In the genomic region with DNA sequence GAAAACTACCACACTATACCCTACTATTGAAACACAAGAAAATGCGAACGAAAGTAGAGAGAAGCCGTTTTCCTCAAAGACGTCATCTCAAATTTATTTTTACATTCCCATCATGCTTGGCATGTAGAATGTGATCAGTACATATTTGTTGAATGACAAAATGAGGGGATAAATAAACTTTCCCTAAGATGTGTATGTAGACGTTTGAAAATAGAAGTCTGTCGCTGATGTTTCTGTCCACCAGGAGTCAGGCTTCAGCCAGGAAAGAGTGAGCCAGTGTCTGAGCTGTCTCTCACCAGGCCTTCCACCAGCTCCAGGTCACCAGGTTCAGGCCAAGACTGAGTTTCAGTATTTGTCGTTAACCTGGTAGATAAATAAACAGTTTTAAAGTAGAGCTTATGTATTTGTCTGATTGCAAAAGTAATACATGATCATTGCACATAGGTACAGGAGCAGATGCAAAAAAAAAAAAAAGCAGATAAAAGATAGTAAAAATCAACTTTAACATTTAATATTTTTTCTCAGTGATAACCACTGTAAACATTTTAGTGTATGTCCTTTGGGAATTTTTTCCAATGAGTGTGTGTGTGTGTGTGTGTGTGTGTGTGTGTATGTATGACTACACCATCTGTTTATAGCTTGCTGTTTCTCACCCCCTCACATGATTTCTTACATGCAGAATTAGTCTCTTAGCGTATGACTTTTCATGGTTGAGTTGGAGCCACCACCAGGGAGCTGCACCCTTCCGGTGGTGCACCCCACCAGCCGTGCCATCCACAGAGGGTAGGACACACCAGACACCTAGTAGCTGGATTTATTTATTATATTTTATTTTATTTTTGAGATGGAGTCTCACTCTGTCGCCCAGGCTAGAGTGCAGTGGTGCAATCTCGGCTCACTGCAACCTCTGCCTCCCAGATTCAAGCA, we compare ENCODE assay signal across 8 cellular contexts. TPM values are rescaled to one million over a fixed set of nuclear protein-coding genes. Genes with fewer than 3 reads are reported as not detected.
DNase-seq lines count a peak whose midpoint lies in the region; ATAC-seq and TF ChIP-seq lines count a peak whose summit lies in the region.

No MANE protein-coding gene starts in this region.

- no peaks in the 10 kb centered on the region for H3K36me3 ChIP-seq in ACC112 (ENCODE audit: insufficient read depth, low read length)
- no peaks in the 10 kb centered on the region; the same call in 1 of the 2 replicates for H3K36me3 ChIP-seq in RWPE2 (ENCODE audit: low read depth)
- H3K36me3 ChIP-seq in heart left ventricle, result peaks cover 0 to 10% (median 6%) of the 10 kb centered on the region in 9 donors

- peak overlapping the region; percentile 93 for H3K27ac Mint-ChIP-seq in progenitor cell of endocrine pancreas

- H3K4me1 Mint-ChIP-seq in progenitor cell of endocrine pancreas (ENCODE audit: low read depth), result peaks cover 3% of the 10 kb centered on the region

- WGBS in heart left ventricle, 4 donors, result 46 to 51% (median 48%) methylated on average over 12 of the region's 12 CpGs

- intact Hi-C loops in heart left ventricle (cut with DNase I), result loop anchor here (1.0 to 5.0 kb wide), 7 partner anchors 49 to 196 kb away; a partner anchor contains a TSS

- H3K9me3 Mint-ChIP-seq in progenitor cell of endocrine pancreas (ENCODE audit: low read depth), result peaks cover 3% of the 10 kb centered on the region

- H2AFZ ChIP-seq in ACC112 (ENCODE audit: low read length, unreplicated experiment), result peak overlapping the region; percentile 85

- TF ChIP-seq CTCF in GM12875 (IDR thresholded peaks at IDR 0.05; ENCODE audit: borderline replicate concordance, insufficient read depth, low read depth, low read length), result peak; percentile 49
- peak; percentile 87 for TF ChIP-seq CTCF in RWPE2 (IDR thresholded peaks at IDR 0.05; ENCODE audit: poor library complexity, severe bottlenecking)
- TF ChIP-seq CTCF in heart left ventricle (IDR thresholded peaks at IDR 0.05), result peak; percentile 62 to 89 (median 72)
- peak; percentile 83 for TF ChIP-seq CTCF in progenitor cell of endocrine pancreas (IDR thresholded peaks at IDR 0.05; ENCODE audit: unreplicated experiment)

- no peaks in the 10 kb centered on the region for H3K79me2 ChIP-seq in ACC112 (ENCODE audit: control insufficient read depth, insufficient read depth, low read length, unreplicated experiment)

- ATAC-seq in RWPE2 (ENCODE audit: low read depth) (peak; percentile 73), heart left ventricle (peak; percentile 82 to 91 (median 86)), GM21526 (IDR thresholded peaks at IDR 0.05; ENCODE audit: low FRiP score, unreplicated experiment) (no peak)

- no peak for TF ChIP-seq POLR2A in heart left ventricle (IDR thresholded peaks at IDR 0.05)

- no peak overlapping the region for H3K4me3 Mint-ChIP-seq in progenitor cell of endocrine pancreas (ENCODE audit: low read depth)

- no peaks in the 10 kb centered on the region for H3K27me3 ChIP-seq in ACC112 (ENCODE audit: insufficient read depth, low read length)
- H3K27me3 ChIP-seq in RWPE2 (ENCODE audit: insufficient read depth, poor library complexity, severe bottlenecking), result no peaks in the 10 kb centered on the region
- no peaks in the 10 kb centered on the region for H3K27me3 ChIP-seq in heart left ventricle

- H3K9me3 ChIP-seq in RWPE2 (ENCODE audit: severe bottlenecking) (no peaks in the 10 kb centered on the region), heart left ventricle (no peaks in the 10 kb centered on the region)

- H3K4me3 ChIP-seq in ACC112 (ENCODE audit: low read depth, low read length) (peak overlapping the region; percentile 67), GM12875 (ENCODE audit: low read depth, low read length) (no peak overlapping the region), RWPE2 (ENCODE audit: severe bottlenecking) (no peak overlapping the region), heart left ventricle (peak overlapping the region in 2 of 12 donors; percentile 5 to 8)

- H3K4me1 ChIP-seq in ACC112 (ENCODE audit: control insufficient read depth, insufficient read depth, low read length, unreplicated experiment) (peaks cover 26% of the 10 kb centered on the region), RWPE2 (ENCODE audit: insufficient read depth, poor library complexity, severe bottlenecking) (peaks cover 22% of the 10 kb centered on the region), heart left ventricle (peaks cover 0 to 59% (median 25%) of the 10 kb centered on the region in 12 donors)

- no peaks in the 10 kb centered on the region for H3K27me3 Mint-ChIP-seq in progenitor cell of endocrine pancreas

- peak; percentile 64 for DNase-seq in HuH-7.5 (ENCODE audit: low spot score)
- DNase-seq in RWPE2 (ENCODE audit: low spot score), result no peak
- peak; percentile 85 for DNase-seq in amniotic stem cell (lab: John Stamatoyannopoulos, UW)
- DNase-seq in heart left ventricle, result peak in 4 of 5 donors; percentile 68 to 78 (median 72)
- DNase-seq in progenitor cell of endocrine pancreas (ENCODE audit: low spot score, unreplicated experiment), result peak; percentile 43

- H3K36me3 Mint-ChIP-seq in progenitor cell of endocrine pancreas (ENCODE audit: insufficient read depth), result peaks cover 9% of the 10 kb centered on the region

- H3K27ac ChIP-seq in ACC112 (ENCODE audit: low read depth, low read length) (peak overlapping the region; percentile 98), RWPE2 (ENCODE audit: poor library complexity, severe bottlenecking) (peak overlapping the region; percentile 40), heart left ventricle (peak overlapping the region; percentile 35 to 88 (median 68))

RNA-seq across cellular contexts. Expression of a gene that starts 26.2 kb away (rescaled TPM):
- total RNA-seq in heart left ventricle (10 to 100 TPM; 32.1 to 64.1 (median 34.7) TPM), progenitor cell of endocrine pancreas (40.4 and 42.5 TPM in 2 replicates)
- polyA plus RNA-seq in heart left ventricle, result 10 to 100 TPM; 32.7 to 39.0 TPM

RNA-seq across cellular contexts. Expression of a gene that starts 40.7 kb away (rescaled TPM):
- total RNA-seq in heart left ventricle, result 1 to 10 TPM in 3 of 9 donors, under 1 TPM in 6; 0.28 to 1.6 (median 0.80) TPM
- under 1 TPM; 0.14 to 0.38 TPM for polyA plus RNA-seq in heart left ventricle
- total RNA-seq in progenitor cell of endocrine pancreas, result 0.60 and 0.80 TPM in 2 replicates

RNA-seq across cellular contexts. Expression of a gene that starts 50.3 kb away (rescaled TPM):
- 10 to 100 TPM; 15.6 to 55.6 (median 23.0) TPM for total RNA-seq in heart left ventricle
- polyA plus RNA-seq in heart left ventricle, result 10 to 100 TPM; 15.4 to 20.4 TPM
- 57.4 and 61.6 TPM in 2 replicates for total RNA-seq in progenitor cell of endocrine pancreas

Comparison
In these comparisons a context has a peak if more than half of its experiments do, and no peak if none do; other contexts are left out.
1. H3K27ac ChIP-seq: peak in every context shown above with its lines; median percentile 98 in ACC112; 68 in heart left ventricle; 40 in RWPE2.